Comparison of ENCODE assay signal across 20 cellular contexts in genomic region chr6:111410371-111410770, GRCh38.
DNase-seq lines count a peak whose midpoint lies in the region; ATAC-seq and TF ChIP-seq lines count a peak whose summit lies in the region.
"Had no signal": no experiment of that assay in that cellular context is flagged by ENCODE, and none has a peak within 500 bp of the region (broad histone marks: within the 10 kb centered on the region; RNA-seq: fewer than 3 reads in every experiment).

No MANE protein-coding gene starts in this region.

- BruUV-seq in OCI-LY7 (replicated peaks; lab: Mats Ljungman, UMichigan) = no TSS peak

- CTCF ChIA-PET in OCI-LY7 (lab: Charles Lee; ENCODE audit: unreplicated experiment) = no interaction called here

- POLR2A ChIA-PET in OCI-LY7 (lab: Charles Lee) = interaction anchor here (1.6 kb wide), 1 partner anchor 10 kb away, joined by 9 read pairs; no protein-coding TSS in a partner anchor

- peaks cover 23% of the 10 kb centered on the region; the same call in 1 of the 2 replicates for H3K79me2 ChIP-seq in OCI-LY7 (ENCODE audit: insufficient read depth, low read depth, low read length)

- no peaks in the 10 kb centered on the region for H4K20me1 ChIP-seq in OCI-LY7 (ENCODE audit: insufficient read depth, low read length)

- peak; percentile 54 for ATAC-seq in left ventricle myocardium superior
- no peak for ATAC-seq in GM19397 (IDR thresholded peaks at IDR 0.05; ENCODE audit: unreplicated experiment)
- ATAC-seq: CD8-positive, alpha-beta T cell had no signal

- H3K4me3 ChIP-seq in OCI-LY7 (ENCODE audit: low read depth, low read length, poor library complexity, severe bottlenecking) = no peak overlapping the region
- H3K4me3 ChIP-seq: cardiac muscle cell, hepatocyte, pancreas, PC-9, tibial artery had no signal

- no peak overlapping the region for H2AFZ ChIP-seq in OCI-LY7 (ENCODE audit: low read length)
- H2AFZ ChIP-seq: hepatocyte, PC-9 had no signal

- peaks cover 48% of the 10 kb centered on the region for H3K4me1 ChIP-seq in OCI-LY7 (ENCODE audit: insufficient read depth, low read length, poor library complexity, severe bottlenecking)
- H3K4me1 ChIP-seq: pancreas, tibial artery had no signal

- 0 out of 2 replicates have a peak, but pooled peaks cover 8% of the 10 kb centered on the region for H3K9me2 ChIP-seq in OCI-LY7 (ENCODE audit: insufficient read depth, low read length)

- H3K9me3 ChIP-seq in OCI-LY7 (ENCODE audit: low read length) = no peaks in the 10 kb centered on the region
- H3K9me3 ChIP-seq: pancreas, tibial artery had no signal

- DNase-seq in SIG-M5 treated with dmso at 0.1 percent for 504 hours (lab: John Stamatoyannopoulos, UW; ENCODE audit: unreplicated experiment) (peak; percentile 45), SIG-M5 (lab: John Stamatoyannopoulos, UW) (no peak), OCI-LY7 (ENCODE audit: low spot score) (peak; percentile 27), left ventricle myocardium superior (no peak), substantia nigra (lab: John Stamatoyannopoulos, UW) (no peak), NCI-H2171 (lab: John Stamatoyannopoulos, UW) (no peak)
- DNase-seq in effector CD8-positive, alpha-beta T cell (lab: John Stamatoyannopoulos, UW) = no peak
- DNase-seq: CD8-positive, alpha-beta T cell; DND-41; NCI-H1930; pancreas; PC-9; small intestine; stimulated activated CD4-positive, alpha-beta T cell treated with anti-CD3 and anti-CD28 coated beads, Interleukin-4, amount 100 ng/mL, for 4 hours; SW 1271; tibial artery had no signal

- H3K4me2 ChIP-seq in OCI-LY7 (ENCODE audit: low read length) = 0 out of 2 replicates have a peak overlapping the region, but pooled peaks have one; percentile 1
- H3K4me2 ChIP-seq: hepatocyte, PC-9 had no signal

- no peak overlapping the region for H3K27ac ChIP-seq in OCI-LY7 (ENCODE audit: low read depth, low read length, poor library complexity, severe bottlenecking)
- peak overlapping the region; percentile 8 for H3K27ac ChIP-seq in substantia nigra (ENCODE audit: low read depth, low read length, poor library complexity, severe bottlenecking)
- H3K27ac ChIP-seq: 22Rv1, cardiac muscle cell, hepatocyte, pancreas, PC-9 had no signal

- H3K36me3 ChIP-seq in OCI-LY7 (ENCODE audit: insufficient read depth, low read length) = peaks cover 73% of the 10 kb centered on the region

- TF ChIP-seq CTCF in OCI-LY7 (conservative IDR thresholded peaks at IDR 0.05; ENCODE audit: low read length) = no peak

- intact Hi-C loops in OCI-LY7 (cut with micrococcal nuclease; ENCODE audit: unreplicated experiment) = no loop called here
- intact Hi-C loops in left ventricle myocardium superior (cut with micrococcal nuclease) = no loop called here

Comparison
In these comparisons a context has a peak if more than half of its experiments do, and no peak if none do; other contexts are left out.
1. DNase-seq: peak in SIG-M5 treated with dmso at 0.1 percent for 504 hours (single experiment) and OCI-LY7 (single experiment); none in SIG-M5 (single experiment), left ventricle myocardium superior (single experiment), substantia nigra (0 of 49), NCI-H2171 (single experiment) and effector CD8-positive, alpha-beta T cell (single experiment).